Comparison of ENCODE assay signal across 1 cellular context in the genomic region with DNA sequence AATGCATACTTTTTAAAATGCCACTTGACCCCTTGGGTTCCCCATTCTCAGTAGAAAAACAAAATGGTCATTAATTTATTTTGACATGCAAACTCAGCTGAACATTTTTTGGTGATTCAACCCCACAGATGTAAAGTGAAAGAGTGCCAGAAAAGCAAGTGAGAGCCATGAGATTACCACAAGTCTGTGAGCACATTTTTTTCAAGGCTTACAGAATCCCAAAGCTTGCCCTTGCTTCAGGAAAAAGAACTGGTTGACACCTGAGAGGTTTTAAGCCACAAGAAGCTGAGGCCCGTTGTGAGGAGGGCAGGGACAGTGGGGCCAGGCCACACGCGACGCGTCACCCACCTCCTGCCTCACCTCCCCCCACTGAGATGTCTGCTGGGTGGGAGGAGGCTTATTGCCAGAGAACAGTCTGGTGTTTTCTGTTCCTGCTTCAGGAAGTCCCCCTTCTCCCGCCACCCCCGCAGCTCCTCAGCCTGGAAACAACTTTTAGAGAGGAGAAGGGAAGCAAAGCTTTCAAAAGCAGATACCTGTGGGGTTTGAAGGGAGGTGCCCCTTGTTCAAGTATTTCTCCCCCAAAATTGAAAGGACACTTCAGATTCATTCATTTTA.
A peak's percentile ranks its signal among the peaks of the same experiment; 100 is the strongest.
TF ChIP-seq lines count a peak whose summit lies in the region.

No MANE protein-coding gene starts in this region.

TF ChIP-seq in GM12878, 131 proteins besides CTCF, POLR2A, EP300 and RAD21 (continued from another document):
- TF ChIP-seq, protein P1, sequence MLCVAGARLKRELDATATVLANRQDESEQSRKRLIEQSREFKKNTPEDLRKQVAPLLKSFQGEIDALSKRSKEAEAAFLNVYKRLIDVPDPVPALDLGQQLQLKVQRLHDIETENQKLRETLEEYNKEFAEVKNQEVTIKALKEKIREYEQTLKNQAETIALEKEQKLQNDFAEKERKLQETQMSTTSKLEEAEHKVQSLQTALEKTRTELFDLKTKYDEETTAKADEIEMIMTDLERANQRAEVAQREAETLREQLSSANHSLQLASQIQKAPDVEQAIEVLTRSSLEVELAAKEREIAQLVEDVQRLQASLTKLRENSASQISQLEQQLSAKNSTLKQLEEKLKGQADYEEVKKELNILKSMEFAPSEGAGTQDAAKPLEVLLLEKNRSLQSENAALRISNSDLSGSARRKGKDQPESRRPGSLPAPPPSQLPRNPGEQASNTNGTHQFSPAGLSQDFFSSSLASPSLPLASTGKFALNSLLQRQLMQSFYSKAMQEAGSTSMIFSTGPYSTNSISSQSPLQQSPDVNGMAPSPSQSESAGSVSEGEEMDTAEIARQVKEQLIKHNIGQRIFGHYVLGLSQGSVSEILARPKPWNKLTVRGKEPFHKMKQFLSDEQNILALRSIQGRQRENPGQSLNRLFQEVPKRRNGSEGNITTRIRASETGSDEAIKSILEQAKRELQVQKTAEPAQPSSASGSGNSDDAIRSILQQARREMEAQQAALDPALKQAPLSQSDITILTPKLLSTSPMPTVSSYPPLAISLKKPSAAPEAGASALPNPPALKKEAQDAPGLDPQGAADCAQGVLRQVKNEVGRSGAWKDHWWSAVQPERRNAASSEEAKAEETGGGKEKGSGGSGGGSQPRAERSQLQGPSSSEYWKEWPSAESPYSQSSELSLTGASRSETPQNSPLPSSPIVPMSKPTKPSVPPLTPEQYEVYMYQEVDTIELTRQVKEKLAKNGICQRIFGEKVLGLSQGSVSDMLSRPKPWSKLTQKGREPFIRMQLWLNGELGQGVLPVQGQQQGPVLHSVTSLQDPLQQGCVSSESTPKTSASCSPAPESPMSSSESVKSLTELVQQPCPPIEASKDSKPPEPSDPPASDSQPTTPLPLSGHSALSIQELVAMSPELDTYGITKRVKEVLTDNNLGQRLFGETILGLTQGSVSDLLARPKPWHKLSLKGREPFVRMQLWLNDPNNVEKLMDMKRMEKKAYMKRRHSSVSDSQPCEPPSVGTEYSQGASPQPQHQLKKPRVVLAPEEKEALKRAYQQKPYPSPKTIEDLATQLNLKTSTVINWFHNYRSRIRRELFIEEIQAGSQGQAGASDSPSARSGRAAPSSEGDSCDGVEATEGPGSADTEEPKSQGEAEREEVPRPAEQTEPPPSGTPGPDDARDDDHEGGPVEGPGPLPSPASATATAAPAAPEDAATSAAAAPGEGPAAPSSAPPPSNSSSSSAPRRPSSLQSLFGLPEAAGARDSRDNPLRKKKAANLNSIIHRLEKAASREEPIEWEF (IDR thresholded peaks at IDR 0.05; ENCODE audit: insufficient replicate concordance, low read depth, low read length) = no peak
- TF ChIP-seq BHLHE40 (IDR thresholded peaks at IDR 0.05; ENCODE audit: borderline replicate concordance in 1 of 2, low read depth in 2 of 2, low read length in 1 of 2) = peak; percentile 65 to 70
- TF ChIP-seq RB1 (IDR thresholded peaks at IDR 0.05; ENCODE audit: borderline replicate concordance) = no peak
- no peak for TF ChIP-seq HDAC2 (IDR thresholded peaks at IDR 0.05)
- TF ChIP-seq BMI1 (IDR thresholded peaks at IDR 0.05; ENCODE audit: borderline replicate concordance) = no peak
- TF ChIP-seq ZNF384 (IDR thresholded peaks at IDR 0.05; ENCODE audit: borderline replicate concordance, low read depth, low read length) = no peak
- no peak; the same call in 1 of the 2 replicates for TF ChIP-seq TARDBP (IDR thresholded peaks at IDR 0.05; ENCODE audit: borderline replicate concordance)
- TF ChIP-seq E4F1 (IDR thresholded peaks at IDR 0.05; ENCODE audit: borderline replicate concordance, partially characterized antibody) = no peak
